Comparison of ENCODE assay signal across 8 cellular contexts in genomic region chr1:155253797-155254196, GRCh38. TPM values are rescaled to one million over a fixed set of nuclear protein-coding genes. Genes with fewer than 3 reads are reported as not detected.
DNase-seq lines count a peak whose midpoint lies in the region; ATAC-seq and TF ChIP-seq lines count a peak whose summit lies in the region.
"Had no signal": no experiment of that assay in that cellular context is flagged by ENCODE, and none has a peak within 500 bp of the region (broad histone marks: within the 10 kb centered on the region; RNA-seq: fewer than 3 reads in every experiment).

No MANE protein-coding gene starts in this region.

- H3K9me3 ChIP-seq in HAP-1 (no peaks in the 10 kb centered on the region), skeletal muscle tissue (ENCODE audit: control insufficient read depth in 3 of 3, low read length in 3 of 3) (no peaks in the 10 kb centered on the region)

- DNase-seq in HAP-1 (ENCODE audit: low spot score in 2 of 2) (peak in 1 of 2 experiments; percentile 7), fibroblast of pulmonary artery (ENCODE audit: low read depth) (no peak), left lobe of liver (ENCODE audit: low spot score) (no peak)
- DNase-seq: NCI-H1417 had no signal

- H3K36me3 ChIP-seq in HAP-1 (replicated peaks) (peaks cover 34% of the 10 kb centered on the region), skeletal muscle tissue (ENCODE audit: control insufficient read depth in 3 of 3, insufficient read depth in 3 of 3, low read length in 3 of 3) (peaks cover 17 to 25% (median 17%) of the 10 kb centered on the region in 3 donors)

- H3K9ac ChIP-seq in skeletal muscle tissue (ENCODE audit: low read depth in 1 of 3, low read length in 3 of 3), result peak overlapping the region; percentile 40 to 90 (median 81)

- peak overlapping the region; percentile 81 for H3K27ac ChIP-seq in skeletal muscle tissue (ENCODE audit: low read depth, low read length)

- ATAC-seq in HG03457 (IDR thresholded peaks at IDR 0.05; ENCODE audit: unreplicated experiment) (no peak), GM18520 (IDR thresholded peaks at IDR 0.05; ENCODE audit: unreplicated experiment) (no peak), left lobe of liver (no peak)

- H3K4me3 ChIP-seq in HAP-1, result peak overlapping the region; percentile 67
- H3K4me3 ChIP-seq in WI38 (ENCODE audit: low read depth, low read length), result peak overlapping the region; percentile 75
- peak overlapping the region; percentile 78 for H3K4me3 ChIP-seq in fibroblast of pulmonary artery (replicated peaks; ENCODE audit: low read depth, low read length)
- peak overlapping the region; percentile 78 to 89 (median 85) for H3K4me3 ChIP-seq in skeletal muscle tissue (ENCODE audit: low read length in 3 of 3)

- in situ Hi-C loops in HAP-1 (cut with MboI; ENCODE audit: low sequenced_read_pairs), result no loop called here

- no peak for TF ChIP-seq CTCF in WI38 (IDR thresholded peaks at IDR 0.05; ENCODE audit: low read depth, low read length)
- TF ChIP-seq CTCF in fibroblast of pulmonary artery (IDR thresholded peaks at IDR 0.05; ENCODE audit: low read length, missing control alignments), result no peak

- H3K4me1 ChIP-seq in HAP-1 (peaks cover 21% of the 10 kb centered on the region), skeletal muscle tissue (ENCODE audit: control insufficient read depth in 3 of 3, insufficient read depth in 3 of 3, low read length in 3 of 3) (peaks cover 21 to 40% (median 35%) of the 10 kb centered on the region in 3 donors)

- H3K27me3 ChIP-seq in HAP-1 (ENCODE audit: low read depth), result no peaks in the 10 kb centered on the region
- no peaks in the 10 kb centered on the region for H3K27me3 ChIP-seq in skeletal muscle tissue (ENCODE audit: control insufficient read depth in 3 of 3, insufficient read depth in 3 of 3, low read length in 3 of 3)

RNA-seq across cellular contexts. Expression of gene ENTREP3, which starts 1.5 kb away (rescaled TPM):
- total RNA-seq in skeletal muscle tissue, result 2.1 TPM
- total RNA-seq in left lobe of liver, result 9.6 TPM

RNA-seq across cellular contexts. Expression of gene SCAMP3, which starts 8.4 kb away (rescaled TPM):
- total RNA-seq in skeletal muscle tissue (16.2 TPM), left lobe of liver (24.9 TPM)

RNA-seq across cellular contexts. Expression of gene CLK2, which starts 19.5 kb away (rescaled TPM):
- total RNA-seq in skeletal muscle tissue (23.5 TPM), left lobe of liver (22.6 TPM)

RNA-seq across cellular contexts. Expression of gene HCN3, which starts 23.5 kb away (rescaled TPM):
- 1.0 TPM for total RNA-seq in skeletal muscle tissue
- total RNA-seq in left lobe of liver, result 2.5 TPM

RNA-seq across cellular contexts. Expression of gene MTX1, which starts 45.3 kb away (rescaled TPM):
- total RNA-seq in skeletal muscle tissue, result 16.2 TPM
- total RNA-seq in left lobe of liver, result 22.6 TPM
